ENCODE assay signal across 9 cellular contexts in the genomic region with DNA sequence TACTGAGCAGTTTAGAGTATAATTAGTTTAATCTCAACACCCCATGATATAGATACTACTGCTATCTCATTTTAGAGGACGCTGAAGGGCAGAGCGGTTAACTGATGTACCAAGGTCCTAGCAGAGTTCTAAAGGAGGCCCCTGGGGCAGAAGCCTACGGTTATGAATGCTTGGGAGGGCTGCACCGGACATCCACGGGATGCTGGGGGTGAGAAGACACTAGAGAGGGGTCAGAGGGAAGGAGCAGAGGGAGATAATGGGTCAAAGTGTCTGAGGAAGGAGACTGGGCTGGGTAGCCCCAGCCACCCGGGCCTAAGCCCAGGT. TPM values are rescaled to one million over a fixed set of nuclear protein-coding genes. Genes with fewer than 3 reads are reported as not detected.
DNase-seq lines count a peak whose midpoint lies in the region; ATAC-seq and TF ChIP-seq lines count a peak whose summit lies in the region.
"Had no signal": no experiment of that assay in that cellular context is flagged by ENCODE, and none has a peak within 500 bp of the region (broad histone marks: within the 10 kb centered on the region; RNA-seq: fewer than 3 reads in every experiment).

No MANE protein-coding gene starts in this region.

- H3K27ac ChIP-seq in Peyer's patch (peak overlapping the region; percentile 81 to 87 (median 85)), spleen (peak overlapping the region in 4 of 8 donors; percentile 87 to 92 (median 90))

- H3K27me3 ChIP-seq in Peyer's patch (no peaks in the 10 kb centered on the region), spleen (replicated peaks in 1 of 7) (no peaks in the 10 kb centered on the region)

- ATAC-seq in HG02763 (IDR thresholded peaks at IDR 0.05; ENCODE audit: unreplicated experiment), result no peak

- peaks cover 0 to 2% (median 0%) of the 10 kb centered on the region in 3 donors for H3K36me3 ChIP-seq in Peyer's patch
- H3K36me3 ChIP-seq in spleen, result peaks cover 0 to 13% (median 0%) of the 10 kb centered on the region in 6 donors

- TF ChIP-seq POLR2A in Peyer's patch (IDR thresholded peaks at IDR 0.05), result no peak
- TF ChIP-seq POLR2A in spleen (IDR thresholded peaks at IDR 0.05), result no peak

- DNase-seq in NCI-H2107 treated with DMSO at 0.1 percent for 48 hours (lab: John Stamatoyannopoulos, UW; ENCODE audit: unreplicated experiment) (peak; percentile 18), NCI-H2107 (lab: John Stamatoyannopoulos, UW) (no peak), Peyer's patch (no peak), fibroblast of villous mesenchyme (ENCODE audit: low read depth) (no peak), spleen (no peak), HK-2 (ENCODE audit: unreplicated experiment) (no peak)
- DNase-seq in stimulated activated CD4-positive, alpha-beta T cell treated with anti-CD3 and anti-CD28 coated beads, Interleukin-2, amount 100 ng/mL, for 48 hours, result no peak
- DNase-seq: activated CD4-positive, alpha-beta T cell treated with anti-CD3 and anti-CD28 coated beads for 48 hours had no signal

- intact Hi-C loops in spleen (cut with DNase I; ENCODE audit: low total_unique reads), result no loop called here

- H3K9me3 ChIP-seq in Peyer's patch, result no peaks in the 10 kb centered on the region
- no peaks in the 10 kb centered on the region for H3K9me3 ChIP-seq in spleen

- no peak for TF ChIP-seq CTCF in Peyer's patch (IDR thresholded peaks at IDR 0.05)
- no peak for TF ChIP-seq CTCF in fibroblast of villous mesenchyme (IDR thresholded peaks at IDR 0.05; ENCODE audit: insufficient read depth, low read depth, low read length)
- TF ChIP-seq CTCF in spleen (IDR thresholded peaks at IDR 0.05 in 8 of 11, conservative IDR thresholded peaks at IDR 0.05 in 3 of 11), result no peak

- WGBS in spleen, 5 donors, result 43 to 57% (median 51%) methylated on average over 6 of the region's 6 CpGs

- H3K4me1 ChIP-seq in Peyer's patch, result peaks cover 0 to 24% (median 3%) of the 10 kb centered on the region in 4 donors
- H3K4me1 ChIP-seq in spleen, result peaks cover 13 to 56% (median 35%) of the 10 kb centered on the region in 6 donors

- peak overlapping the region; percentile 73 to 95 (median 88) for H3K4me3 ChIP-seq in Peyer's patch
- peak overlapping the region; percentile 90 for H3K4me3 ChIP-seq in fibroblast of villous mesenchyme (ENCODE audit: low read depth, low read length)
- H3K4me3 ChIP-seq in spleen, result peak overlapping the region; percentile 58 to 89 (median 74)

RNA-seq across cellular contexts. Expression of a gene that starts 1.6 kb away (rescaled TPM):
- total RNA-seq in Peyer's patch, result 10 to 100 TPM in 3 of 4 donors, 1 to 10 TPM in 1; 4.2 to 21.5 (median 12.2) TPM
- 13.9 and 21.2 TPM in 2 replicates for total RNA-seq in fibroblast of villous mesenchyme
- total RNA-seq in spleen, result 10 to 100 TPM; 20.1 to 32.4 (median 25.1) TPM
- polyA plus RNA-seq in spleen, result 10 to 100 TPM; 15.0 to 23.1 (median 18.4) TPM

RNA-seq across cellular contexts. Expression of a gene that starts 56.3 kb away (rescaled TPM):
- 10 to 100 TPM; 20.6 to 56.9 (median 27.9) TPM for total RNA-seq in Peyer's patch
- 46.1 and 51.8 TPM in 2 replicates for total RNA-seq in fibroblast of villous mesenchyme
- total RNA-seq in spleen, result 10 to 100 TPM; 29.5 to 42.5 (median 36.3) TPM
- polyA plus RNA-seq in spleen, result 1 to 10 TPM; 3.8 to 6.3 (median 5.1) TPM
